ENCODE assay signal across 8 cellular contexts in the genomic region with DNA sequence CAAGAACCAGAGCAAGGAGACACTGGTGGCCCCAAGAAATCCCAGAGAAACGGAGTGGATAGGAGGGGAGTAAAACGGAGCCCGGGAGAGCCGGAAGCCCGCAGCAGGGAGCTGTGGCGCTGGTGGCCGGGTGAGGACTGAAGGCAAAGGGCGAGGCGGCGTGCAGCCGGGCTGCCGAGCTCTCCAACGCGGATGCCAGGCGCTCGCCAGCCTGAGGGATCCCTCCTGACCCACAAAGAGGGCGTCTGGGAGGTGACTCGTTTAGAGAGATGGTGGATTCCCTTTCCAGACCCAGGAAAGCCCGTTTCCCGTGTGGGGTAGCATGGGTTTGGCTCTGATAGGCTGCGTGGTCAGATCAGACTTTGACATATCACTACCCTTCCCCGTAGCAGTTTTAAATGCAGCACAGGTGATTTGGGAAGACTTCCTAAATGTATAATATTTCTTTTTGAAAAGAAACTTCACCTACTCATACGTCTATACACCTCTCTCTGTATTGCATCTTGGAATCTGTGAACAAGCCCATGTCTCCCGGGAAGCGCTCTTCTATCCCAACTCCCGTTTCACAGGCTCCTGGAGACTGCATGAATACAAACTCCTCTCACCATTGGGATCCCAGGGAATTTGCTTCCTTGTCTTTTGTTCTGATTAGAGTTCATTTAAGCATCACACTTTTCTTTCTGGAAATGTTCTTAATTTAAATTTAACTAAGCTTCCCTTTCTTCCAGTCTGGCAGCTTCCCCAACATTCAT.
DNase-seq lines count a peak whose midpoint lies in the region; TF ChIP-seq lines count a peak whose summit lies in the region.

No MANE protein-coding gene starts in this region.

- CTCF ChIA-PET in Calu3 (lab: Charles Lee) (interaction anchor here (0.6 to 1.4 kb wide), 5 partner anchors 20 to 201 kb away, joined by 3 to 5 read pairs (median 4); no protein-coding TSS in a partner anchor), SK-N-SH (lab: Yijun Ruan, JAX) (interaction anchor here (1.2 kb wide), 1 partner anchor 8 kb away, joined by 4 read pairs; no protein-coding TSS in a partner anchor)

- WGBS in SK-N-SH (ENCODE audit: low lambda C conversion rate) = 16% methylated on average over 21 of the region's 26 CpGs

- H3K9me2 ChIP-seq in SK-N-SH = no peaks in the 10 kb centered on the region

- peak overlapping the region; percentile 71 for H3K4me3 Mint-ChIP-seq in Calu3 (ENCODE audit: low read depth, unreplicated experiment)
- H3K4me3 Mint-ChIP-seq in dendritic cell treated with granulocyte-macrophage colony-stimulating factor and Interleukin-4, amounts not matched to agents 40 ng/mL and 50 ng/mL, for 4 days = peak overlapping the region; percentile 87

- H3F3A ChIP-seq in SK-N-SH (replicated peaks; ENCODE audit: insufficient read depth) = peaks cover 26% of the 10 kb centered on the region

- H3K4me1 Mint-ChIP-seq in Calu3 (ENCODE audit: low read depth, unreplicated experiment) = peaks cover 12% of the 10 kb centered on the region
- peaks cover 40% of the 10 kb centered on the region for H3K4me1 Mint-ChIP-seq in dendritic cell treated with granulocyte-macrophage colony-stimulating factor and Interleukin-4, amounts not matched to agents 40 ng/mL and 50 ng/mL, for 4 days (ENCODE audit: low read depth)

- TF ChIP-seq RAD21 in SK-N-SH (IDR thresholded peaks at IDR 0.05; ENCODE audit: low read length) = no peak

- H3K4me1 ChIP-seq in SK-N-SH (ENCODE audit: control insufficient read depth in 1 of 2, insufficient read depth in 2 of 2, low read depth in 1 of 2, low read length in 1 of 2) = peaks cover 6 to 10% of the 10 kb centered on the region in 2 experiments; a peak in 2 of 4 replicates
- H3K4me1 ChIP-seq in subcutaneous abdominal adipose tissue (ENCODE audit: control insufficient read depth in 5 of 5, insufficient read depth in 5 of 5, low read length in 5 of 5) = peaks cover 5 to 48% (median 34%) of the 10 kb centered on the region in 5 donors

- H3K4me2 ChIP-seq in SK-N-SH = peak overlapping the region; percentile 96

- no peak for TF ChIP-seq CTCF in Calu3 (IDR thresholded peaks at IDR 0.05; ENCODE audit: unreplicated experiment)
- no peak for TF ChIP-seq CTCF in HFF-Myc (IDR thresholded peaks at IDR 0.05; ENCODE audit: low read depth, low read length, missing control alignments)
- TF ChIP-seq CTCF in SK-N-SH (IDR thresholded peaks at IDR 0.05) = no peak

- H3K4me3 ChIP-seq in HFF-Myc (replicated peaks; ENCODE audit: low read depth, low read length) (peak overlapping the region; percentile 97), SK-N-SH (ENCODE audit: low read depth in 2 of 2, low read length in 1 of 2) (peak overlapping the region; percentile 72 to 97), subcutaneous abdominal adipose tissue (ENCODE audit: low read depth in 1 of 5, low read length in 5 of 5) (peak overlapping the region; percentile 81 to 88 (median 88))

- no peaks in the 10 kb centered on the region for H3K27me3 Mint-ChIP-seq in Calu3 (ENCODE audit: unreplicated experiment)
- peaks cover 33% of the 10 kb centered on the region for H3K27me3 Mint-ChIP-seq in dendritic cell treated with granulocyte-macrophage colony-stimulating factor and Interleukin-4, amounts not matched to agents 40 ng/mL and 50 ng/mL, for 4 days

- H4K20me1 ChIP-seq in SK-N-SH (ENCODE audit: insufficient read depth) = peaks cover 34% of the 10 kb centered on the region

- H2AFZ ChIP-seq in SK-N-SH (ENCODE audit: low read depth) = no peak overlapping the region

- H3K27ac ChIP-seq in SK-N-SH (ENCODE audit: low read depth in 2 of 2, low read length in 1 of 2) = peak overlapping the region; percentile 18 to 92; a peak in 3 of 4 replicates
- H3K27ac ChIP-seq in subcutaneous abdominal adipose tissue (ENCODE audit: low read depth, low read length) = peak overlapping the region; percentile 80

- POLR2A ChIA-PET in SK-N-SH (lab: Yijun Ruan, JAX) = no interaction called here

- H3K36me3 ChIP-seq in SK-N-SH (replicated peaks in 1 of 2; ENCODE audit: control insufficient read depth in 1 of 2, insufficient read depth in 2 of 2, low read length in 1 of 2) = peaks cover 0 to 4% of the 10 kb centered on the region in 2 experiments
- peaks cover 0 to 4% (median 0%) of the 10 kb centered on the region in 5 donors for H3K36me3 ChIP-seq in subcutaneous abdominal adipose tissue (ENCODE audit: control insufficient read depth in 5 of 5, insufficient read depth in 5 of 5, low read length in 5 of 5)

- peaks cover 19% of the 10 kb centered on the region for H3K36me3 Mint-ChIP-seq in Calu3 (ENCODE audit: insufficient read depth, unreplicated experiment)
- peaks cover 9% of the 10 kb centered on the region for H3K36me3 Mint-ChIP-seq in dendritic cell treated with granulocyte-macrophage colony-stimulating factor and Interleukin-4, amounts not matched to agents 40 ng/mL and 50 ng/mL, for 4 days (ENCODE audit: low read depth)

- H3K27me3 ChIP-seq in SK-N-SH (ENCODE audit: insufficient read depth) (no peaks in the 10 kb centered on the region), subcutaneous abdominal adipose tissue (ENCODE audit: control insufficient read depth in 5 of 5, insufficient read depth in 4 of 5, low read length in 5 of 5) (peaks cover 0 to 2% (median 0%) of the 10 kb centered on the region in 5 donors)

- in situ Hi-C loops in G401 (cut with HindIII; ENCODE audit: low sequenced_read_pairs) = no loop called here

- no peaks in the 10 kb centered on the region for H3K9me3 Mint-ChIP-seq in Calu3 (ENCODE audit: low read depth, unreplicated experiment)
- no peaks in the 10 kb centered on the region for H3K9me3 Mint-ChIP-seq in dendritic cell treated with granulocyte-macrophage colony-stimulating factor and Interleukin-4, amounts not matched to agents 40 ng/mL and 50 ng/mL, for 4 days

- DNase-seq in Calu3 (peak; percentile 27), HFF-Myc (ENCODE audit: extremely low read depth, low read depth) (no peak), SK-N-SH (peak; percentile 65), lung microvascular endothelial cell (ENCODE audit: low read depth in 2 of 2) (peak; percentile 48 to 54), G401 (ENCODE audit: low spot score) (no peak), mucosa of gallbladder (ENCODE audit: low spot score) (no peak)

- no peak overlapping the region for H3K27ac Mint-ChIP-seq in Calu3 (ENCODE audit: unreplicated experiment)
- H3K27ac Mint-ChIP-seq in dendritic cell treated with granulocyte-macrophage colony-stimulating factor and Interleukin-4, amounts not matched to agents 40 ng/mL and 50 ng/mL, for 4 days = peak overlapping the region; percentile 47

- H3K79me2 ChIP-seq in SK-N-SH (ENCODE audit: insufficient read depth) = peaks cover 61% of the 10 kb centered on the region

- H3K9ac ChIP-seq in SK-N-SH (peak overlapping the region; percentile 100), subcutaneous abdominal adipose tissue (ENCODE audit: low read length in 5 of 5) (peak overlapping the region; percentile 77 to 91 (median 86))

- H3K9me3 ChIP-seq in SK-N-SH = no peaks in the 10 kb centered on the region
- no peaks in the 10 kb centered on the region for H3K9me3 ChIP-seq in subcutaneous abdominal adipose tissue (ENCODE audit: control insufficient read depth in 5 of 5, low read length in 5 of 5)

- BruUV-seq in Calu3 (replicated peaks; lab: Mats Ljungman, UMichigan) = no TSS peak

- intact Hi-C loops in Calu3 (cut with micrococcal nuclease; ENCODE audit: unreplicated experiment) = no loop called here
- intact Hi-C loops in dendritic cell treated with granulocyte-macrophage colony-stimulating factor and Interleukin-4, amounts not matched to agents 40 ng/mL and 50 ng/mL, for 4 days (cut with micrococcal nuclease) = loop anchor here (5.0 kb wide), 1 partner anchor 78 kb away; no protein-coding TSS in a partner anchor

- no peak for TF ChIP-seq EP300 in SK-N-SH (IDR thresholded peaks at IDR 0.05; ENCODE audit: borderline replicate concordance in 1 of 2, low read depth in 1 of 2, low read length in 1 of 2)

TF ChIP-seq in SK-N-SH, 30 proteins besides CTCF, POLR2A, EP300 and RAD21:
- peak; percentile 13; the same call in 1 of the 2 replicates for TF ChIP-seq NFIC (IDR thresholded peaks at IDR 0.05; ENCODE audit: borderline replicate concordance)
- TF ChIP-seq, protein P1, sequence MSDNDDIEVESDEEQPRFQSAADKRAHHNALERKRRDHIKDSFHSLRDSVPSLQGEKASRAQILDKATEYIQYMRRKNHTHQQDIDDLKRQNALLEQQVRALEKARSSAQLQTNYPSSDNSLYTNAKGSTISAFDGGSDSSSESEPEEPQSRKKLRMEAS (IDR thresholded peaks at IDR 0.05; ENCODE audit: low read depth) = no peak

Comparison
In these comparisons a context has a peak if more than half of its experiments do, and no peak if none do; other contexts are left out.
1. DNase-seq: peak in Calu3 (single experiment), SK-N-SH (single experiment) and lung microvascular endothelial cell (2 of 2); none in HFF-Myc (single experiment), G401 (single experiment) and mucosa of gallbladder (single experiment).
2. Peak in every context shown above with its lines, with median percentiles within 50 percentile points of each other: H3K4me3 ChIP-seq.